In the genomic region with DNA sequence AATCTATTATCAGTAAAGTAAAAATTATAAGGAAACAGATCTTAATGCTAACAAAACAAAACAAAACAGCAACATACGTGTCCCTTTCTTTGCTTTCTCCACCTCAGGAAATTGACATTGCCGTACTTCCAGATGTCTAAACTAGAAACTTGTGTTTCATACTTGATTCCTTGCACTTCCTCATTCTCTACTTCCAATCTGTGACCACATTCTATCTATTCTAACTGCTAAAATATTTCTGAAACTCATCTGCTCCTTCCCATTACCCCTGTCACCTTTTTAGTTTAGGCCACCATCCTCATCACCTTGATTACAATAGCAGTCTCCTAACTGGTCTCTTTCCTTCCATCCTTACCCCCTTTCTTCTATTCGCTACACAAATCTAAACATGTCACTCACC, we compare ENCODE assay signal across 14 cellular contexts. TPM values are rescaled to one million over a fixed set of nuclear protein-coding genes. Genes with fewer than 3 reads are reported as not detected.
DNase-seq lines count a peak whose midpoint lies in the region; ATAC-seq and TF ChIP-seq lines count a peak whose summit lies in the region.
"Had no signal": no experiment of that assay in that cellular context is flagged by ENCODE, and none has a peak within 500 bp of the region (broad histone marks: within the 10 kb centered on the region; RNA-seq: fewer than 3 reads in every experiment).

No MANE protein-coding gene starts in this region.

- no peaks in the 10 kb centered on the region for H3K9me3 Mint-ChIP-seq in stimulated activated naive CD8-positive, alpha-beta T cell treated with anti-CD3 and anti-CD28 coated beads, Interleukin-15, Interleukin-2, amounts not matched to agents 100 ng/mL and 50 ng/mL, for 24 hours
- H3K9me3 Mint-ChIP-seq in stimulated activated naive CD8-positive, alpha-beta T cell treated with anti-CD3 and anti-CD28 coated beads, Interleukin-15, amount 100 ng/mL, for 72 hours = peaks cover 0 to 3% of the 10 kb centered on the region in 2 donors
- H3K9me3 Mint-ChIP-seq in stimulated activated naive B cell treated with anti-CD40 and anti-IgM and Interleukin-4, amounts not matched to agents 10 μg/mL and 1 μg/mL and 100 μg/mL, for 72 hours = no peaks in the 10 kb centered on the region
- H3K9me3 Mint-ChIP-seq in activated CD4-positive, alpha-beta memory T cell treated with anti-CD3 and anti-CD28 coated beads, Interleukin-2, amount 10 ng/mL, durations not matched to agents 7 days and 5 days = no peaks in the 10 kb centered on the region
- H3K9me3 Mint-ChIP-seq in Calu3 (ENCODE audit: low read depth, unreplicated experiment) = no peaks in the 10 kb centered on the region
- H3K9me3 Mint-ChIP-seq: activated CD4-positive, alpha-beta T cell treated with anti-CD3 and anti-CD28 coated beads, Interleukin-2, amount 10 ng/mL, durations not matched to agents 7 days and 5 days; activated T-helper 17 cell treated with anti-CD3 and anti-CD28 coated beads, Interleukin-2, amount 50 U/mL, for 72 hours had no signal

- no peak overlapping the region for H3K27ac ChIP-seq in lower lobe of right lung

- CTCF ChIA-PET in activated CD4-positive, alpha-beta memory T cell treated with anti-CD3 and anti-CD28 coated beads, Interleukin-2, amount 10 ng/mL, durations not matched to agents 7 days and 5 days (lab: Charles Lee) = no interaction called here
- CTCF ChIA-PET in Calu3 (lab: Charles Lee) = no interaction called here

- in situ Hi-C loops in KBM-7 (cut with MboI; ENCODE audit: low pct_unique_long_range_greater_than_20kb, low sequenced_read_pairs) = no loop called here

- H3K4me1 Mint-ChIP-seq in stimulated activated naive CD8-positive, alpha-beta T cell treated with anti-CD3 and anti-CD28 coated beads, Interleukin-15, Interleukin-2, amounts not matched to agents 100 ng/mL and 50 ng/mL, for 24 hours (ENCODE audit: low read depth) = peaks cover 8% of the 10 kb centered on the region
- H3K4me1 Mint-ChIP-seq in stimulated activated naive CD8-positive, alpha-beta T cell treated with anti-CD3 and anti-CD28 coated beads, Interleukin-15, amount 100 ng/mL, for 72 hours = no peaks in the 10 kb centered on the region
- peaks cover 7 to 11% of the 10 kb centered on the region in 2 donors for H3K4me1 Mint-ChIP-seq in stimulated activated naive B cell treated with anti-CD40 and anti-IgM and Interleukin-4, amounts not matched to agents 10 μg/mL and 1 μg/mL and 100 μg/mL, for 72 hours
- no peaks in the 10 kb centered on the region for H3K4me1 Mint-ChIP-seq in activated CD4-positive, alpha-beta memory T cell treated with anti-CD3 and anti-CD28 coated beads, Interleukin-2, amount 10 ng/mL, durations not matched to agents 7 days and 5 days
- no peaks in the 10 kb centered on the region for H3K4me1 Mint-ChIP-seq in Calu3 (ENCODE audit: low read depth, unreplicated experiment)
- H3K4me1 Mint-ChIP-seq: activated CD4-positive, alpha-beta T cell treated with anti-CD3 and anti-CD28 coated beads, Interleukin-2, amount 10 ng/mL, durations not matched to agents 7 days and 5 days; activated T-helper 17 cell treated with anti-CD3 and anti-CD28 coated beads, Interleukin-2, amount 50 U/mL, for 72 hours had no signal

- POLR2A ChIA-PET in activated CD4-positive, alpha-beta memory T cell treated with anti-CD3 and anti-CD28 coated beads, Interleukin-2, amount 10 ng/mL, durations not matched to agents 7 days and 5 days (lab: Charles Lee) = no interaction called here

- TF ChIP-seq CTCF in lower lobe of right lung (IDR thresholded peaks at IDR 0.05) = no peak
- TF ChIP-seq CTCF in Calu3 (IDR thresholded peaks at IDR 0.05; ENCODE audit: unreplicated experiment) = no peak

- no peaks in the 10 kb centered on the region for H3K36me3 Mint-ChIP-seq in stimulated activated naive CD8-positive, alpha-beta T cell treated with anti-CD3 and anti-CD28 coated beads, Interleukin-15, Interleukin-2, amounts not matched to agents 100 ng/mL and 50 ng/mL, for 24 hours (ENCODE audit: low read depth)
- no peaks in the 10 kb centered on the region for H3K36me3 Mint-ChIP-seq in stimulated activated naive B cell treated with anti-CD40 and anti-IgM and Interleukin-4, amounts not matched to agents 10 μg/mL and 1 μg/mL and 100 μg/mL, for 72 hours
- no peaks in the 10 kb centered on the region for H3K36me3 Mint-ChIP-seq in activated CD4-positive, alpha-beta memory T cell treated with anti-CD3 and anti-CD28 coated beads, Interleukin-2, amount 10 ng/mL, durations not matched to agents 7 days and 5 days (ENCODE audit: low read depth)
- H3K36me3 Mint-ChIP-seq in Calu3 (ENCODE audit: insufficient read depth, unreplicated experiment) = no peaks in the 10 kb centered on the region

- no peak overlapping the region for H3K27ac Mint-ChIP-seq in stimulated activated naive CD8-positive, alpha-beta T cell treated with anti-CD3 and anti-CD28 coated beads, Interleukin-15, Interleukin-2, amounts not matched to agents 100 ng/mL and 50 ng/mL, for 24 hours
- H3K27ac Mint-ChIP-seq in stimulated activated naive CD8-positive, alpha-beta T cell treated with anti-CD3 and anti-CD28 coated beads, Interleukin-15, amount 100 ng/mL, for 72 hours = no peak overlapping the region
- no peak overlapping the region for H3K27ac Mint-ChIP-seq in stimulated activated naive B cell treated with anti-CD40 and anti-IgM and Interleukin-4, amounts not matched to agents 10 μg/mL and 1 μg/mL and 100 μg/mL, for 72 hours
- no peak overlapping the region for H3K27ac Mint-ChIP-seq in activated CD4-positive, alpha-beta memory T cell treated with anti-CD3 and anti-CD28 coated beads, Interleukin-2, amount 10 ng/mL, durations not matched to agents 7 days and 5 days
- no peak overlapping the region for H3K27ac Mint-ChIP-seq in Calu3 (ENCODE audit: unreplicated experiment)
- H3K27ac Mint-ChIP-seq: activated CD4-positive, alpha-beta T cell treated with anti-CD3 and anti-CD28 coated beads, Interleukin-2, amount 10 ng/mL, durations not matched to agents 7 days and 5 days; activated T-helper 17 cell treated with anti-CD3 and anti-CD28 coated beads, Interleukin-2, amount 50 U/mL, for 72 hours had no signal

- no peak for ATAC-seq in stimulated activated naive CD8-positive, alpha-beta T cell treated with anti-CD3 and anti-CD28 coated beads, Interleukin-15, amount 100 ng/mL, for 72 hours
- ATAC-seq in HG02678 (IDR thresholded peaks at IDR 0.05; ENCODE audit: unreplicated experiment) (peak; percentile 73), lower lobe of right lung (no peak)
- peak; percentile 58 to 73 for ATAC-seq in stimulated activated naive B cell treated with anti-CD40 and anti-IgM and Interleukin-4, amounts not matched to agents 10 μg/mL and 1 μg/mL and 100 μg/mL, for 72 hours (replicated peaks)
- ATAC-seq: activated T-helper 17 cell treated with anti-CD3 and anti-CD28 coated beads, Interleukin-2, amount 50 U/mL, for 72 hours had no signal

- peak overlapping the region; percentile 27 for H3K4me3 Mint-ChIP-seq in stimulated activated naive CD8-positive, alpha-beta T cell treated with anti-CD3 and anti-CD28 coated beads, Interleukin-15, Interleukin-2, amounts not matched to agents 100 ng/mL and 50 ng/mL, for 24 hours
- H3K4me3 Mint-ChIP-seq in stimulated activated naive CD8-positive, alpha-beta T cell treated with anti-CD3 and anti-CD28 coated beads, Interleukin-15, amount 100 ng/mL, for 72 hours = no peak overlapping the region
- H3K4me3 Mint-ChIP-seq in stimulated activated naive B cell treated with anti-CD40 and anti-IgM and Interleukin-4, amounts not matched to agents 10 μg/mL and 1 μg/mL and 100 μg/mL, for 72 hours = peak overlapping the region in 1 of 2 donors; percentile 49
- H3K4me3 Mint-ChIP-seq in activated CD4-positive, alpha-beta memory T cell treated with anti-CD3 and anti-CD28 coated beads, Interleukin-2, amount 10 ng/mL, durations not matched to agents 7 days and 5 days = no peak overlapping the region
- no peak overlapping the region for H3K4me3 Mint-ChIP-seq in Calu3 (ENCODE audit: low read depth, unreplicated experiment)
- H3K4me3 Mint-ChIP-seq: activated CD4-positive, alpha-beta T cell treated with anti-CD3 and anti-CD28 coated beads, Interleukin-2, amount 10 ng/mL, durations not matched to agents 7 days and 5 days; activated T-helper 17 cell treated with anti-CD3 and anti-CD28 coated beads, Interleukin-2, amount 50 U/mL, for 72 hours had no signal

- no peak for DNase-seq in stimulated activated naive CD8-positive, alpha-beta T cell treated with anti-CD3 and anti-CD28 coated beads, Interleukin-15, amount 100 ng/mL, for 72 hours
- peak; percentile 60 for DNase-seq in KBM-7
- DNase-seq in stimulated activated naive B cell treated with anti-CD40 and anti-IgM and Interleukin-4, amounts not matched to agents 10 μg/mL and 1 μg/mL and 100 μg/mL, for 72 hours = no peak
- DNase-seq in lower lobe of right lung = no peak
- DNase-seq in activated CD4-positive, alpha-beta memory T cell treated with anti-CD3 and anti-CD28 coated beads, Interleukin-2, amount 10 ng/mL, durations not matched to agents 7 days and 5 days = no peak
- DNase-seq in Calu3 = no peak
- DNase-seq: activated CD4-positive, alpha-beta T cell treated with anti-CD3 and anti-CD28 coated beads, Interleukin-2, amount 10 ng/mL, durations not matched to agents 7 days and 5 days; dermis blood vessel endothelial cell; NCI-H187 treated with DMSO at 0.1 percent for 48 hours; stimulated activated CD4-positive, alpha-beta T cell treated with anti-CD3 and anti-CD28 coated beads, Interleukin-15, amount 100 ng/mL, for 24 hours; T-helper 1 cell had no signal

- H3K4me1 ChIP-seq in lower lobe of right lung = no peaks in the 10 kb centered on the region

- no TSS peak for BruUV-seq in Calu3 (replicated peaks; lab: Mats Ljungman, UMichigan)

- H3K4me3 ChIP-seq in lower lobe of right lung = no peak overlapping the region

- H3K27me3 ChIP-seq in lower lobe of right lung (ENCODE audit: low read depth) = no peaks in the 10 kb centered on the region

- no peaks in the 10 kb centered on the region for H3K9me3 ChIP-seq in lower lobe of right lung

- H3K27me3 Mint-ChIP-seq in stimulated activated naive CD8-positive, alpha-beta T cell treated with anti-CD3 and anti-CD28 coated beads, Interleukin-15, Interleukin-2, amounts not matched to agents 100 ng/mL and 50 ng/mL, for 24 hours = no peaks in the 10 kb centered on the region
- no peaks in the 10 kb centered on the region for H3K27me3 Mint-ChIP-seq in stimulated activated naive CD8-positive, alpha-beta T cell treated with anti-CD3 and anti-CD28 coated beads, Interleukin-15, amount 100 ng/mL, for 72 hours
- no peaks in the 10 kb centered on the region for H3K27me3 Mint-ChIP-seq in stimulated activated naive B cell treated with anti-CD40 and anti-IgM and Interleukin-4, amounts not matched to agents 10 μg/mL and 1 μg/mL and 100 μg/mL, for 72 hours
- H3K27me3 Mint-ChIP-seq in activated CD4-positive, alpha-beta memory T cell treated with anti-CD3 and anti-CD28 coated beads, Interleukin-2, amount 10 ng/mL, durations not matched to agents 7 days and 5 days = no peaks in the 10 kb centered on the region
- H3K27me3 Mint-ChIP-seq in Calu3 (ENCODE audit: unreplicated experiment) = no peaks in the 10 kb centered on the region
- H3K27me3 Mint-ChIP-seq: activated CD4-positive, alpha-beta T cell treated with anti-CD3 and anti-CD28 coated beads, Interleukin-2, amount 10 ng/mL, durations not matched to agents 7 days and 5 days; activated T-helper 17 cell treated with anti-CD3 and anti-CD28 coated beads, Interleukin-2, amount 50 U/mL, for 72 hours had no signal

- intact Hi-C loops in lower lobe of right lung (cut with DNase I) = no loop called here
- intact Hi-C loops in Calu3 (cut with micrococcal nuclease; ENCODE audit: unreplicated experiment) = no loop called here

- H3K36me3 ChIP-seq in lower lobe of right lung = no peaks in the 10 kb centered on the region

RNA-seq across cellular contexts. Expression of gene RPA4, which starts 22.5 kb away (rescaled TPM):
- total RNA-seq in lower lobe of right lung = 1.5 TPM
- total RNA-seq in activated CD4-positive, alpha-beta memory T cell treated with anti-CD3 and anti-CD28 coated beads, Interleukin-2, amount 10 ng/mL, durations not matched to agents 7 days and 5 days = under 1 TPM; 0.50 to 0.73 TPM
- 1.3 and 1.4 TPM in 2 replicates for total RNA-seq in Calu3 (2022)

Comparison
In these comparisons a context has a peak if more than half of its experiments do, and no peak if none do; other contexts are left out.
1. ATAC-seq: peak in HG02678 (single experiment) and stimulated activated naive B cell treated with anti-CD40 and anti-IgM and Interleukin-4, amounts not matched to agents 10 μg/mL and 1 μg/mL and 100 μg/mL, for 72 hours (2 of 2); none in stimulated activated naive CD8-positive, alpha-beta T cell treated with anti-CD3 and anti-CD28 coated beads, Interleukin-15, amount 100 ng/mL, for 72 hours (single experiment) and lower lobe of right lung (0 of 2).